Comparison of ENCODE assay signal across 26 cellular contexts in the genomic region with DNA sequence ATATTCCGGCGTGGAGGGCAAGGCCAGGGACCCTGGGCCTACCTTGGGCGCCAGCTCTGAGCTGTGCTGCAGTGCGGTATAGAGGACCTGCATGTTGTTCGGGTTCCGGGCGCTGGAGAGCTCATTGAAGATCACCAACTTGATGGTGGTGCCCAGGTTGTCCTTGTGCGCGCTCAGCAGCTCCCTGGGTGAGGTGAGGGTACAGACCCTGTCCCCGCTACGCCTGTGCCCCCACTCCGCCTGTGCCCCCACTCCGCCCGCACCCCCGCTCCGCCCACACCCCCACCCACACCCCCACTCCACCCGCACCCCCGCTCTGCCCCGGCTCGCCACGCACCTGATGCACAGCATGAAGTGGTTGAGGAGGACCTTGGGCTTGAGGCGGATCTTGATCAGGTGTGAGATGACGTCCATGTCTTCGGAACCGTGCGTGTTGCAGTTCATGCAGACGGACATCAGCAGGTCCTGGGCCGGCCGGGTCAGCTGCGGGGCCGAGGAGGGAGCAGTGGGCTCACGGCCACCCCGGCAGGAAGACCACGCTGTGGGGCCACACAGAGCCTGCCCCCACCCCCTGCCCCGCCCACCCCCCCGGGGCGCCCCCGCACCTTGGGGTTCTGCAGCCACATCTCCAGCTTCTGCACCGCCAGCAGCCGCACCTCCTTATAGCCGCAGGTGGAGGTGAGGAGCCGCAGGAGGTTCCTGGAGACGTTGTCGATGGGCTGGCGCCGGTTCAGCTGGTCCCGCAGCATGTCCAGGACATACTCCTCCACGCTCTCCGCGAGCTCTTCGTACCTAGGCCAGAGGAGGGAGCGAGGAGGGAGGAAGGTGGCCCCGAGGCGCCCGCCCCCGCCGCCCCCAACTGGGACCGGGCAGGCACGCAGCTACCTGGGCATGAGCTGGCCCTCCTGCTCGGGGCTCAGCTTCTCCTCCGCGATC. TPM values are rescaled to one million over a fixed set of nuclear protein-coding genes. Genes with fewer than 3 reads are reported as not detected.
"Had no signal": no experiment of that assay in that cellular context is flagged by ENCODE, and none has a peak within 500 bp of the region (broad histone marks: within the 10 kb centered on the region; RNA-seq: fewer than 3 reads in every experiment).

No MANE protein-coding gene starts in this region.

- FAIRE-seq: keratinocyte, pancreas had no signal

- H3K4me3 ChIP-seq: heart right ventricle, hepatocyte, left lung, lung, mucosa of descending colon, pancreas, psoas muscle, right lobe of liver, smooth muscle cell, tibial nerve, vagina had no signal

- DNase-seq: heart right ventricle; left colon; left lung; midbrain; mucosa of descending colon; naive thymus-derived CD4-positive, alpha-beta T cell; posterior cingulate gyrus; psoas muscle; right lobe of liver; stimulated activated CD4-positive, alpha-beta T cell treated with anti-CD3 and anti-CD28 coated beads, Interleukin-1b, Interleukin-23, amount 100 ng/mL, for 48 hours; stimulated activated CD4-positive, alpha-beta T cell treated with anti-CD3 and anti-CD28 coated beads, Interleukin-2, amount 100 ng/mL, for 48 hours; stimulated activated CD4-positive, alpha-beta T cell treated with anti-CD3 and anti-CD28 coated beads, Interleukin-4, amount 100 ng/mL, for 4 hours; stimulated activated CD8-positive, alpha-beta memory T cell treated with anti-CD3 and anti-CD28 coated beads, Interleukin-4, amount 100 ng/mL, for 48 hours; substantia nigra had no signal

- H3K27ac ChIP-seq: heart right ventricle, hepatocyte, left lung, pancreas, psoas muscle, right lobe of liver, tibial nerve, vagina had no signal

- H3K4me2 ChIP-seq: hepatocyte, smooth muscle cell had no signal

- ATAC-seq: heart right ventricle; left colon; left lung; mucosa of descending colon; naive thymus-derived CD4-positive, alpha-beta T cell; natural killer cell treated with Interleukin-12 subunit alpha and Interleukin-12 subunit beta and Interleukin-15 and Interleukin-18, amount 100 ng/mL, for 72 hours; pancreas; psoas muscle; right lobe of liver; stimulated activated memory B cell treated with anti-CD40 and anti-IgM and Interleukin-4, amounts not matched to agents 10 μg/mL and 1 μg/mL and 100 μg/mL, for 72 hours had no signal

- H3K27me3 ChIP-seq: heart right ventricle, hepatocyte, left lung, pancreas, right lobe of liver, tibial nerve, vagina had no signal

- H3K9me3 ChIP-seq: heart right ventricle, left lung, mucosa of descending colon, pancreas, psoas muscle, right lobe of liver, tibial nerve, vagina had no signal

- H2AFZ ChIP-seq: hepatocyte had no signal

RNA-seq across cellular contexts. Expression of a gene that starts 57.4 kb away (rescaled TPM):
- total RNA-seq: natural killer cell treated with Interleukin-12 subunit alpha and Interleukin-12 subunit beta and Interleukin-15 and Interleukin-18, amount 100 ng/mL, for 72 hours; skeletal muscle tissue; temporal lobe had no signal
- polyA plus RNA-seq: neural cell had no signal
